22 cellular contexts compared by ENCODE assay signal in genomic region chr1:47870480-47870879, GRCh38.
DNase-seq lines count a peak whose midpoint lies in the region; FAIRE-seq and TF ChIP-seq lines count a peak whose summit lies in the region.
"Had no signal": no experiment of that assay in that cellular context is flagged by ENCODE, and none has a peak within 500 bp of the region (broad histone marks: within the 10 kb centered on the region; RNA-seq: fewer than 3 reads in every experiment).

No MANE protein-coding gene starts in this region.

- peaks cover 0 to 2% of the 10 kb centered on the region in 2 donors for H3K4me1 ChIP-seq in neuronal stem cell (ENCODE audit: control insufficient read depth in 2 of 2, insufficient read depth in 1 of 2, low read depth in 1 of 2, low read length in 2 of 2)

- H3K14ac ChIP-seq in neuronal stem cell (ENCODE audit: low read length), result no peak overlapping the region

- H4K8ac ChIP-seq in neuronal stem cell (ENCODE audit: low read depth, low read length), result no peak overlapping the region

- H3K4me3 Mint-ChIP-seq in Calu3 (ENCODE audit: low read depth, unreplicated experiment), result no peak overlapping the region
- H3K4me3 Mint-ChIP-seq: B cell, CD14-positive monocyte, H9, HFFc6 had no signal

- no peak overlapping the region for H2AK5ac ChIP-seq in neuronal stem cell (ENCODE audit: low read depth, low read length)

- H3K36me3 Mint-ChIP-seq in Calu3 (ENCODE audit: insufficient read depth, unreplicated experiment), result peaks cover 11% of the 10 kb centered on the region
- H3K36me3 Mint-ChIP-seq: CD14-positive monocyte had no signal

- H3K4me3 ChIP-seq in neuronal stem cell (ENCODE audit: low read length in 2 of 2), result no peak overlapping the region
- H3K4me3 ChIP-seq: A549, Peyer's patch, SJSA1 had no signal

- no CpG with 5 or more reads among the region's 4 CpGs for WGBS in neuronal stem cell (ENCODE audit: extremely low coverage in 2 of 2, insufficient read length in 2 of 2, insufficient replicate concordance in 1 of 2), 2 donors

- H2BK120ac ChIP-seq in neuronal stem cell (ENCODE audit: low read depth, low read length), result no peak overlapping the region

- no peak overlapping the region for H3K4ac ChIP-seq in neuronal stem cell (ENCODE audit: low read length)

- peak overlapping the region; percentile 26 for H4K91ac ChIP-seq in neuronal stem cell (ENCODE audit: low read depth, low read length, poor library complexity)

- H3K4me1 Mint-ChIP-seq in Calu3 (ENCODE audit: low read depth, unreplicated experiment), result peaks cover 56% of the 10 kb centered on the region
- H3K4me1 Mint-ChIP-seq: B cell had no signal

- no peaks in the 10 kb centered on the region for H3K36me3 ChIP-seq in neuronal stem cell (replicated peaks in 1 of 2; ENCODE audit: control insufficient read depth in 2 of 2, insufficient read depth in 2 of 2, low read length in 2 of 2)
- H3K36me3 ChIP-seq: Peyer's patch, SJSA1 had no signal

- H3K27me3 ChIP-seq in neuronal stem cell (ENCODE audit: control insufficient read depth in 3 of 3, insufficient read depth in 3 of 3, low read depth in 1 of 3, low read length in 3 of 3), result peaks cover 0 to 2% (median 0%) of the 10 kb centered on the region in 3 experiments
- H3K27me3 ChIP-seq: Peyer's patch, SJSA1 had no signal

- FAIRE-seq in GM12892 (lab: Jason Lieb, UNC), result no peak
- FAIRE-seq: A549, D721Med, HTR-8/SVneo had no signal

- CTCF ChIA-PET in Calu3 (lab: Charles Lee), result no interaction called here

- no peaks in the 10 kb centered on the region for H3K79me1 ChIP-seq in neuronal stem cell (ENCODE audit: low read depth, low read length)

- H3K27ac Mint-ChIP-seq in Calu3 (ENCODE audit: unreplicated experiment), result peak overlapping the region; percentile 76
- H3K27ac Mint-ChIP-seq: B cell, CD14-positive monocyte, H9, HFFc6 had no signal

- no peak for TF ChIP-seq POLR2A in GM12892 (IDR thresholded peaks at IDR 0.05; ENCODE audit: low read depth, low read length)

- no peak for DNase-seq in Calu3
- DNase-seq in M059J (ENCODE audit: low read depth), result peak; percentile 9
- no peak for DNase-seq in epithelial cell of prostate (ENCODE audit: low read depth, low spot score)
- DNase-seq in neuronal stem cell (ENCODE audit: low spot score), result no peak
- DNase-seq in head of caudate nucleus, result no peak
- no peak for DNase-seq in NCI-H345 (lab: John Stamatoyannopoulos, UW)
- no peak for DNase-seq in GM12892 (ENCODE audit: insufficient read length)
- DNase-seq: H9, HFFc6, IMR-90, NCI-H1105, NCI-H146, NCI-H2171, NCI-H524 treated with DMSO at 0.1 percent for 48 hours had no signal

- H3K9me3 ChIP-seq in neuronal stem cell (replicated peaks in 1 of 2; ENCODE audit: control insufficient read depth in 2 of 2, insufficient read depth in 1 of 2, low read depth in 1 of 2, low read length in 2 of 2), result no peaks in the 10 kb centered on the region
- H3K9me3 ChIP-seq: A549, Peyer's patch had no signal

- H3K18ac ChIP-seq in neuronal stem cell (ENCODE audit: low read length), result no peak overlapping the region

- H3K27ac ChIP-seq in epithelial cell of prostate, result peak overlapping the region; percentile 36
- no peak overlapping the region for H3K27ac ChIP-seq in neuronal stem cell (replicated peaks; ENCODE audit: low read length)
- H3K27ac ChIP-seq: A549, KMS-11, SJSA1 had no signal

- H3K4me2 ChIP-seq in neuronal stem cell (ENCODE audit: insufficient read depth, low read length, poor library complexity, severe bottlenecking), result no peak overlapping the region
- H3K4me2 ChIP-seq: A549, KMS-11 had no signal

- H3K9ac ChIP-seq in neuronal stem cell (ENCODE audit: low read depth, low read length, poor library complexity), result no peak overlapping the region
- H3K9ac ChIP-seq: KMS-11 had no signal

- no peak overlapping the region for H2BK15ac ChIP-seq in neuronal stem cell (ENCODE audit: low read length)

- no peak overlapping the region for H2BK12ac ChIP-seq in neuronal stem cell (ENCODE audit: low read length)

- intact Hi-C loops in Calu3 (cut with micrococcal nuclease; ENCODE audit: unreplicated experiment), result loop anchor here (5.0 kb wide), 1 partner anchor 72 kb away; no protein-coding TSS in a partner anchor
- intact Hi-C loops in head of caudate nucleus (cut with DNase I), result no loop called here

- H2AFZ ChIP-seq in neuronal stem cell (ENCODE audit: low read length), result no peak overlapping the region

- H3K27me3 Mint-ChIP-seq in Calu3 (ENCODE audit: unreplicated experiment), result no peaks in the 10 kb centered on the region

- peaks cover 2% of the 10 kb centered on the region for H3K9me3 Mint-ChIP-seq in Calu3 (ENCODE audit: low read depth, unreplicated experiment)
- H3K9me3 Mint-ChIP-seq: CD14-positive monocyte, H9 had no signal

- BruUV-seq in Calu3 (replicated peaks; lab: Mats Ljungman, UMichigan), result no TSS peak

- no peak overlapping the region for H2BK5ac ChIP-seq in neuronal stem cell (ENCODE audit: low read length)

- no peak overlapping the region for H3K23ac ChIP-seq in neuronal stem cell (ENCODE audit: low read depth, low read length, poor library complexity)

- no peak for TF ChIP-seq CTCF in Calu3 (IDR thresholded peaks at IDR 0.05; ENCODE audit: unreplicated experiment)
